ENCODE assay signal across 18 cellular contexts in the genomic region with DNA sequence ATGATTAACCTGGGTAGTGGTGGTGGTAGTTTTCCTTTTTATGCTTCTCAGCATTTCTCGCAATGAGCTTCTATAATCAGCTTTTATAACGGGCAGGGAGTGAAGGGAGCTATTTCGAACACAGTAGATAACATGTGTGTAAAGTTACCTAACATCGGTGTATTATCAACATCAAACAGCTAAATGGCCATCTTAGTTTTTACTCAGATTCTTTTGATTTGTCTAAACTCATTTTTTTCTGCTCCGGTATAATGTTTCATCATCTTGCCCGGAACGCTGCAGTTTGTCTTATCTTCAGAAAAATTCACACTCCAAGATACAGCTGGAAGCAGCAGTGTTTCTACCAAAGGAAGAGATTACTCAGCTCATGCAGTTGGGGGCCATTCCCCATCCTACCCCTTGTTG. TPM values are rescaled to one million over a fixed set of nuclear protein-coding genes. Genes with fewer than 3 reads are reported as not detected.
DNase-seq lines count a peak whose midpoint lies in the region; ATAC-seq and TF ChIP-seq lines count a peak whose summit lies in the region.
"Had no signal": no experiment of that assay in that cellular context is flagged by ENCODE, and none has a peak within 500 bp of the region (broad histone marks: within the 10 kb centered on the region; RNA-seq: fewer than 3 reads in every experiment).

No MANE protein-coding gene starts in this region.

- DNase-seq in Right ventricle myocardium inferior (ENCODE audit: missing footprints) (no peak), cardiac septum (ENCODE audit: low spot score) (no peak), fibroblast of lung (ENCODE audit: low read depth in 2 of 2) (peak; percentile 65 to 82), mesothelial cell of epicardium (ENCODE audit: low spot score in 2 of 2, unreplicated experiment in 2 of 2) (no peak), aorta (no peak)
- DNase-seq in activated CD8-positive, alpha-beta memory T cell treated with anti-CD3 and anti-CD28 coated beads, Interleukin-2, amount 50 U/mL, for 4 hours = no peak
- DNase-seq: activated B cell treated with CpG ODN at 0.5 μM for 24 hours; activated T-cell treated with anti-CD3 and anti-CD28 coated beads, Interleukin-2, amount 50 U/mL, for 1 hour; Kasumi-1; kidney; stimulated activated CD4-positive, alpha-beta T cell treated with anti-CD3 and anti-CD28 coated beads, Interleukin-15, amount 100 ng/mL, for 24 hours had no signal

- intact Hi-C loops in Right ventricle myocardium inferior (cut with DNase I) (no loop called here), cardiac septum (cut with DNase I) (no loop called here), aorta (cut with DNase I) (no loop called here)

- H3K79me2 ChIP-seq in fibroblast of lung (ENCODE audit: control insufficient read depth, insufficient read depth, low read length) = no peaks in the 10 kb centered on the region

- ATAC-seq in Right ventricle myocardium inferior (peak; percentile 68), aorta (ENCODE audit: low FRiP score) (peak; percentile 68), GM21360 (IDR thresholded peaks at IDR 0.05; ENCODE audit: unreplicated experiment) (no peak), GM21447 (IDR thresholded peaks at IDR 0.05; ENCODE audit: unreplicated experiment) (no peak)
- ATAC-seq: A549, esophagus mucosa had no signal

- no peaks in the 10 kb centered on the region for H3K27me3 ChIP-seq in fibroblast of lung (ENCODE audit: control insufficient read depth, insufficient read depth, low read length)
- H3K27me3 ChIP-seq in aorta (ENCODE audit: control insufficient read depth in 1 of 2, insufficient read depth in 2 of 2, low read length in 1 of 2) = no peaks in the 10 kb centered on the region
- H3K27me3 ChIP-seq: breast epithelium, neural progenitor cell had no signal

- H3K4me2 ChIP-seq in fibroblast of lung (ENCODE audit: extremely low read depth, insufficient read depth, low read length) = peak overlapping the region; percentile 37
- H3K4me2 ChIP-seq: A549, neural progenitor cell had no signal

- no peaks in the 10 kb centered on the region for H4K20me1 ChIP-seq in fibroblast of lung (ENCODE audit: control insufficient read depth, extremely low read depth, insufficient read depth, low read length)

- peak overlapping the region; percentile 20 for H3K4me3 Mint-ChIP-seq in mesothelial cell of epicardium
- H3K4me3 Mint-ChIP-seq: activated B cell treated with CpG ODN at 0.5 μM for 24 hours, neural progenitor cell had no signal

- H3K27ac Mint-ChIP-seq in mesothelial cell of epicardium = peak overlapping the region; percentile 92
- H3K27ac Mint-ChIP-seq: activated B cell treated with CpG ODN at 0.5 μM for 24 hours, neural progenitor cell had no signal

- H3K9me3 ChIP-seq in fibroblast of lung (ENCODE audit: control insufficient read depth, insufficient read depth, low read depth, low read length) (no peaks in the 10 kb centered on the region), aorta (ENCODE audit: control insufficient read depth, low read length) (no peaks in the 10 kb centered on the region)
- H3K9me3 ChIP-seq: A549, breast epithelium had no signal

- H3K9me3 Mint-ChIP-seq in mesothelial cell of epicardium = peaks cover 9% of the 10 kb centered on the region
- H3K9me3 Mint-ChIP-seq: activated B cell treated with CpG ODN at 0.5 μM for 24 hours had no signal

- TF ChIP-seq CTCF in fibroblast of lung (conservative IDR thresholded peaks at IDR 0.05 in 1 of 2, IDR thresholded peaks at IDR 0.05 in 1 of 2; ENCODE audit: low read depth in 1 of 2, low read length in 2 of 2) (no peak), mesothelial cell of epicardium (IDR thresholded peaks at IDR 0.05; ENCODE audit: unreplicated experiment) (no peak)

- peak overlapping the region; percentile 34 for H2AFZ ChIP-seq in fibroblast of lung (ENCODE audit: low read length)
- H2AFZ ChIP-seq: neural progenitor cell had no signal

- H3K4me1 ChIP-seq in fibroblast of lung (ENCODE audit: control insufficient read depth, extremely low read depth, insufficient read depth, low read length) = peaks cover 17% of the 10 kb centered on the region
- H3K4me1 ChIP-seq in aorta (ENCODE audit: control insufficient read depth in 1 of 2, insufficient read depth in 2 of 2, low read length in 2 of 2) = no peaks in the 10 kb centered on the region
- H3K4me1 ChIP-seq: A549, breast epithelium had no signal

- H3K9ac ChIP-seq in fibroblast of lung (ENCODE audit: insufficient read depth, low read length) = no peak overlapping the region
- H3K9ac ChIP-seq: neural progenitor cell had no signal

- peaks cover 63% of the 10 kb centered on the region for H3K4me1 Mint-ChIP-seq in mesothelial cell of epicardium

- 10 to 13% methylated on average over 7 of the region's 7 CpGs for WGBS in aorta, 2 donors

- H3K4me3 ChIP-seq in fibroblast of lung (replicated peaks in 1 of 4; ENCODE audit: control extremely low read depth in 1 of 4, insufficient read depth in 1 of 4, low read depth in 3 of 4, low read length in 4 of 4) (peak overlapping the region in 1 of 4 experiments; percentile 11), aorta (ENCODE audit: low read length in 2 of 2) (peak overlapping the region in 1 of 2 donors; percentile 11)
- H3K4me3 ChIP-seq: A549, breast epithelium, neural progenitor cell had no signal

- H3K36me3 ChIP-seq in fibroblast of lung (ENCODE audit: control insufficient read depth, insufficient read depth, low read length) = no peaks in the 10 kb centered on the region
- no peaks in the 10 kb centered on the region for H3K36me3 ChIP-seq in aorta (ENCODE audit: control insufficient read depth in 1 of 2, insufficient read depth in 2 of 2, low read length in 1 of 2)
- H3K36me3 ChIP-seq: breast epithelium, neural progenitor cell had no signal

- H3K36me3 Mint-ChIP-seq in mesothelial cell of epicardium = peaks cover 2% of the 10 kb centered on the region

- H3K27ac ChIP-seq in fibroblast of lung (ENCODE audit: insufficient read depth, low read length) (peak overlapping the region; percentile 30), aorta (ENCODE audit: low read depth in 1 of 2, low read length in 2 of 2) (no peak overlapping the region)
- H3K27ac ChIP-seq: A549, neural progenitor cell had no signal

- no peaks in the 10 kb centered on the region for H3K27me3 Mint-ChIP-seq in mesothelial cell of epicardium (ENCODE audit: low read depth)
- H3K27me3 Mint-ChIP-seq: activated B cell treated with CpG ODN at 0.5 μM for 24 hours had no signal

RNA-seq across cellular contexts. Expression of gene CPA1, which starts 12.2 kb away (rescaled TPM):
- not detected for total RNA-seq in Right ventricle myocardium inferior
- not detected for total RNA-seq in cardiac septum
- total RNA-seq in fibroblast of lung = under 0.01 TPM in 1 of 2 replicates, not detected in the other
- 0.12 TPM in 1 of 2 replicates, not detected in the other for polyA plus RNA-seq in fibroblast of lung
- 0.18 and 0.19 TPM in 2 replicates for polyA plus RNA-seq in fibroblast of lung (2012)
- not detected in 2 replicates for polyA minus RNA-seq in fibroblast of lung (ENCODE audit: low replicate concordance)
- 0.75 to 1.4 TPM (median 1.1 TPM) in 3 replicates for total RNA-seq in mesothelial cell of epicardium
- total RNA-seq in aorta = 1 to 10 TPM; 3.6 to 5.9 TPM
- polyA plus RNA-seq in aorta = 1 to 10 TPM; 6.5 to 9.4 TPM
- total RNA-seq: activated B cell treated with CpG ODN at 0.5 μM for 24 hours, esophagus mucosa had no signal
- polyA plus RNA-seq: A549 had no signal

RNA-seq across cellular contexts. Expression of gene CPA5, which starts 47.8 kb away (rescaled TPM):
- total RNA-seq in Right ventricle myocardium inferior (not detected), cardiac septum (not detected), fibroblast of lung (not detected in 2 replicates), mesothelial cell of epicardium (0.58 TPM in 1 of 3 replicates, not detected in the others), aorta (not detected)
- polyA plus RNA-seq in fibroblast of lung (not detected in 2 replicates), aorta (not detected)
- polyA plus RNA-seq in fibroblast of lung (2012) = 0.09 and 0.31 TPM in 2 replicates
- polyA minus RNA-seq in fibroblast of lung (ENCODE audit: low replicate concordance) = not detected in 2 replicates
- total RNA-seq: activated B cell treated with CpG ODN at 0.5 μM for 24 hours, breast epithelium, esophagus mucosa, urinary bladder had no signal
- polyA plus RNA-seq: A549 had no signal

RNA-seq across cellular contexts. Expression of gene CEP41, which starts 48.4 kb away (rescaled TPM):
- total RNA-seq in Right ventricle myocardium inferior (3.8 TPM), cardiac septum (4.6 TPM), fibroblast of lung (8.0 and 8.3 TPM in 2 replicates), mesothelial cell of epicardium (21.7 to 22.5 TPM (median 22.1 TPM) in 3 replicates), aorta (1 to 10 TPM; 6.2 to 6.6 TPM)
- polyA plus RNA-seq in fibroblast of lung (24.5 and 27.7 TPM in 2 replicates), aorta (1 to 10 TPM; 2.1 to 7.5 TPM)
- 12.9 and 13.8 TPM in 2 replicates for polyA plus RNA-seq in fibroblast of lung (2012)
- 3.4 and 6.6 TPM in 2 replicates for polyA minus RNA-seq in fibroblast of lung (ENCODE audit: low replicate concordance)

Comparison
In these comparisons a context has a peak if more than half of its experiments do, and no peak if none do; other contexts are left out.
1. ATAC-seq: peak in Right ventricle myocardium inferior (single experiment) and aorta (single experiment); none in GM21360 (single experiment) and GM21447 (single experiment).
2. DNase-seq: peak in fibroblast of lung (2 of 2); none in Right ventricle myocardium inferior (single experiment), cardiac septum (single experiment), mesothelial cell of epicardium (0 of 2), aorta (0 of 2) and activated CD8-positive, alpha-beta memory T cell treated with anti-CD3 and anti-CD28 coated beads, Interleukin-2, amount 50 U/mL, for 4 hours (single experiment).